10 cellular contexts compared by ENCODE assay signal in genomic region chr17:71237903-71238538, GRCh38.
DNase-seq lines count a peak whose midpoint lies in the region; ATAC-seq and TF ChIP-seq lines count a peak whose summit lies in the region.
"Had no signal": no experiment of that assay in that cellular context is flagged by ENCODE, and none has a peak within 500 bp of the region (broad histone marks: within the 10 kb centered on the region; RNA-seq: fewer than 3 reads in every experiment).

No MANE protein-coding gene starts in this region.

- no CpG with 5 or more reads among the region's 1 CpG for WGBS in trophoblast cell (ENCODE audit: extremely low coverage, insufficient coverage, insufficient read length)

- ATAC-seq in GM19351 (IDR thresholded peaks at IDR 0.05; ENCODE audit: unreplicated experiment) = no peak
- ATAC-seq in HG03457 (IDR thresholded peaks at IDR 0.05; ENCODE audit: unreplicated experiment) = no peak
- ATAC-seq in omental fat pad (ENCODE audit: low FRiP score) = no peak

- H4K91ac ChIP-seq in trophoblast cell (ENCODE audit: low read depth, low read length) = no peak overlapping the region

- no peak overlapping the region for H3K4ac ChIP-seq in trophoblast cell (ENCODE audit: low read depth, low read length)

- H3K23ac ChIP-seq in trophoblast cell (ENCODE audit: low read length) = no peak overlapping the region

- no peak overlapping the region for H3K14ac ChIP-seq in trophoblast cell (ENCODE audit: low read length)

- H4K8ac ChIP-seq in trophoblast cell (ENCODE audit: low read depth, low read length) = no peak overlapping the region

- H2AK5ac ChIP-seq in trophoblast cell (ENCODE audit: low read length) = no peak overlapping the region

- H3K9me3 ChIP-seq in AG04450 (ENCODE audit: control insufficient read depth, insufficient read depth, low read length) = no peaks in the 10 kb centered on the region
- H3K9me3 ChIP-seq in OCI-LY7 (ENCODE audit: low read length) = no peaks in the 10 kb centered on the region
- H3K9me3 ChIP-seq in trophoblast cell (ENCODE audit: insufficient read depth, low read depth, low read length) = no peaks in the 10 kb centered on the region

- H3K36me3 ChIP-seq in OCI-LY7 (ENCODE audit: insufficient read depth, low read length) (no peaks in the 10 kb centered on the region), trophoblast cell (ENCODE audit: control insufficient read depth in 1 of 2, insufficient read depth in 2 of 2, low read length in 2 of 2) (no peaks in the 10 kb centered on the region)

- no peaks in the 10 kb centered on the region for H3K9me2 ChIP-seq in OCI-LY7 (ENCODE audit: insufficient read depth, low read length)

- POLR2A ChIA-PET in AG04450 (lab: Yijun Ruan, JAX) = no interaction called here
- POLR2A ChIA-PET in OCI-LY7 (lab: Charles Lee) = no interaction called here

- no peak overlapping the region for H2BK5ac ChIP-seq in trophoblast cell (ENCODE audit: low read depth, low read length, poor library complexity)

- H3K4me2 ChIP-seq in OCI-LY7 (ENCODE audit: low read length) (no peak overlapping the region), trophoblast cell (ENCODE audit: low read length) (no peak overlapping the region)

- no peak overlapping the region for H3K9ac ChIP-seq in trophoblast cell (ENCODE audit: low read length)

- H3K79me2 ChIP-seq in OCI-LY7 (ENCODE audit: insufficient read depth, low read depth, low read length) (no peaks in the 10 kb centered on the region), trophoblast cell (ENCODE audit: control insufficient read depth, insufficient read depth, low read length, poor library complexity) (no peaks in the 10 kb centered on the region)

- DNase-seq in AG04450 (ENCODE audit: low read depth, low spot score) = no peak
- peak; percentile 35 for DNase-seq in HS-5 (ENCODE audit: low read depth)
- peak; percentile 39 for DNase-seq in OCI-LY7 (ENCODE audit: low spot score)
- peak; percentile 65 for DNase-seq in globus pallidus (ENCODE audit: low spot score)
- no peak for DNase-seq in trophoblast cell
- no peak for DNase-seq in omental fat pad (ENCODE audit: low spot score)
- DNase-seq: GDM1 had no signal

- H2BK12ac ChIP-seq in trophoblast cell (ENCODE audit: low read length) = no peak overlapping the region

- no peak overlapping the region for H4K12ac ChIP-seq in trophoblast cell (ENCODE audit: low read depth, low read length)

- no peaks in the 10 kb centered on the region for H3K79me1 ChIP-seq in trophoblast cell (ENCODE audit: low read length)

- no peaks in the 10 kb centered on the region for H3K4me1 ChIP-seq in OCI-LY7 (ENCODE audit: insufficient read depth, low read length, poor library complexity, severe bottlenecking)
- no peaks in the 10 kb centered on the region for H3K4me1 ChIP-seq in trophoblast cell (ENCODE audit: control insufficient read depth in 1 of 2, insufficient read depth in 2 of 2, low read length in 2 of 2)

- H3K27me3 ChIP-seq in AG04450 (ENCODE audit: control insufficient read depth, insufficient read depth, low read length) (no peaks in the 10 kb centered on the region), trophoblast cell (ENCODE audit: insufficient read depth, low read length) (no peaks in the 10 kb centered on the region)

- H3K18ac ChIP-seq in trophoblast cell (ENCODE audit: low read length) = no peak overlapping the region

- intact Hi-C loops in OCI-LY7 (cut with micrococcal nuclease; ENCODE audit: unreplicated experiment) = no loop called here

- BruUV-seq in OCI-LY7 (replicated peaks; lab: Mats Ljungman, UMichigan) = no TSS peak

- H3K27ac ChIP-seq in AG04450 (ENCODE audit: low read depth, low read length) = no peak overlapping the region
- H3K27ac ChIP-seq in OCI-LY7 (ENCODE audit: low read depth, low read length, poor library complexity, severe bottlenecking) = no peak overlapping the region
- no peak overlapping the region for H3K27ac ChIP-seq in trophoblast cell (ENCODE audit: low read depth, low read length)

- no peak overlapping the region for H2BK120ac ChIP-seq in trophoblast cell (ENCODE audit: insufficient read depth, low read length, poor library complexity)

- no peaks in the 10 kb centered on the region for H4K20me1 ChIP-seq in OCI-LY7 (ENCODE audit: insufficient read depth, low read length)

- TF ChIP-seq CTCF in AG04450 (IDR thresholded peaks at IDR 0.05; ENCODE audit: low read depth, low read length) = peak; percentile 40
- TF ChIP-seq CTCF in OCI-LY7 (conservative IDR thresholded peaks at IDR 0.05; ENCODE audit: low read length) = peak; percentile 77
- no peak for TF ChIP-seq CTCF in omental fat pad (IDR thresholded peaks at IDR 0.05)

- H2AFZ ChIP-seq in OCI-LY7 (ENCODE audit: low read length) (no peak overlapping the region), trophoblast cell (ENCODE audit: insufficient read depth, low read length, poor library complexity) (no peak overlapping the region)

- CTCF ChIA-PET in AG04450 (lab: Charles Lee) (interaction anchor here (0.7 to 2.0 kb wide), 5 partner anchors 14 to 471 kb away, joined by 3 to 5 read pairs (median 4); no protein-coding TSS in a partner anchor), OCI-LY7 (lab: Charles Lee; ENCODE audit: unreplicated experiment) (no interaction called here)

- H3K4me3 ChIP-seq in AG04450 (ENCODE audit: low read depth, low read length) (no peak overlapping the region), OCI-LY7 (ENCODE audit: low read depth, low read length, poor library complexity, severe bottlenecking) (no peak overlapping the region), trophoblast cell (ENCODE audit: low read depth, low read length) (no peak overlapping the region)
- H3K4me3 ChIP-seq: lung had no signal

Comparison
In these comparisons a context has a peak if more than half of its experiments do, and no peak if none do; other contexts are left out.
1. DNase-seq: peak in HS-5 (single experiment), OCI-LY7 (single experiment) and globus pallidus (single experiment); none in AG04450 (single experiment), trophoblast cell (0 of 2) and omental fat pad (single experiment).
2. CTCF ChIP-seq: peak in AG04450 (single experiment) and OCI-LY7 (single experiment); none in omental fat pad (0 of 3).